Comparison of ENCODE assay signal across 26 cellular contexts in genomic region chr1:189607477-189608096, GRCh38.
"Had no signal": no experiment of that assay in that cellular context is flagged by ENCODE, and none has a peak within 500 bp of the region (broad histone marks: within the 10 kb centered on the region; RNA-seq: fewer than 3 reads in every experiment).

No MANE protein-coding gene starts in this region.

- H3K4me1 ChIP-seq: left ventricle myocardium inferior, neural progenitor cell, upper lobe of right lung had no signal

- FAIRE-seq: colon, endothelial cell of umbilical vein, frontal cortex had no signal

- DNase-seq: activated CD4-positive, alpha-beta T cell treated with anti-CD3 and anti-CD28 coated beads, Interleukin-2, amount 10 ng/mL, durations not matched to agents 7 days and 5 days; activated CD8-positive, alpha-beta memory T cell treated with anti-CD3 and anti-CD28 coated beads, Interleukin-2, amount 10 ng/mL, durations not matched to agents 7 days and 5 days; activated CD8-positive, alpha-beta T cell treated with anti-CD3 and anti-CD28 coated beads for 36 hours; activated effector memory CD4-positive, alpha-beta T cell treated with anti-CD3 and anti-CD28 coated beads, Interleukin-2, amount 50 U/mL, for 16 hours; activated naive CD4-positive, alpha-beta T cell treated with anti-CD3 and anti-CD28 coated beads, Interleukin-2, amount 10 ng/mL, durations not matched to agents 7 days and 5 days; activated T-cell treated with anti-CD3 and anti-CD28 coated beads for 4 hours; aorta; central memory CD4-positive, alpha-beta T cell; dorsolateral prefrontal cortex; effector memory CD8-positive, alpha-beta T cell; hippocampal formation; left ventricle myocardium inferior; naive thymus-derived CD8-positive, alpha-beta T cell; retina; stimulated activated CD4-positive, alpha-beta T cell treated with anti-CD3 and anti-CD28 coated beads, Interleukin-4, amount 100 ng/mL, for 24 hours; stimulated activated naive CD8-positive, alpha-beta T cell treated with anti-CD3 and anti-CD28 coated beads, Interleukin-15, Interleukin-2, amounts not matched to agents 100 U/mL and 50 U/mL, for 24 hours; T-helper 2 cell; upper lobe of right lung had no signal

- H3K27me3 ChIP-seq: brain microvascular endothelial cell, dorsolateral prefrontal cortex, neural progenitor cell, upper lobe of right lung had no signal

- H3K36me3 ChIP-seq: brain microvascular endothelial cell, left ventricle myocardium inferior, neural progenitor cell, upper lobe of right lung had no signal

- H3K4me2 ChIP-seq: neural progenitor cell had no signal

- H3K9me3 ChIP-seq: upper lobe of right lung had no signal

- ATAC-seq: activated CD4-positive, CD25-positive, alpha-beta regulatory T cell treated with anti-CD3 and anti-CD28 coated beads, Interleukin-2, amount 50 U/mL, for 24 hours; activated CD8-positive, alpha-beta memory T cell treated with anti-CD3 and anti-CD28 coated beads, Interleukin-2, amount 10 ng/mL, durations not matched to agents 7 days and 5 days; activated CD8-positive, alpha-beta T cell treated with anti-CD3 and anti-CD28 coated beads for 36 hours; effector memory CD8-positive, alpha-beta T cell; esophagus mucosa; naive thymus-derived CD8-positive, alpha-beta T cell; stimulated activated naive CD8-positive, alpha-beta T cell treated with anti-CD3 and anti-CD28 coated beads, Interleukin-15, Interleukin-2, amounts not matched to agents 100 U/mL and 50 U/mL, for 24 hours; upper lobe of right lung had no signal

- H3K4me3 ChIP-seq: dorsolateral prefrontal cortex, left ventricle myocardium inferior, neural progenitor cell, upper lobe of right lung had no signal

- H2AFZ ChIP-seq: neural progenitor cell had no signal

- H3K27ac ChIP-seq: brain microvascular endothelial cell, dorsolateral prefrontal cortex, left ventricle myocardium inferior, neural progenitor cell, upper lobe of right lung, VCaP had no signal
